Comparison of ENCODE assay signal across 8 cellular contexts in genomic region chr4:109730294-109731051, GRCh38. TPM values are rescaled to one million over a fixed set of nuclear protein-coding genes. Genes with fewer than 3 reads are reported as not detected.
DNase-seq lines count a peak whose midpoint lies in the region; ATAC-seq, FAIRE-seq and TF ChIP-seq lines count a peak whose summit lies in the region.

No MANE protein-coding gene starts in this region.

- H3K4me3 ChIP-seq in HEK293 (ENCODE audit: low read depth, low read length) = peak overlapping the region; percentile 57
- H3K4me3 ChIP-seq in LNCaP clone FGC (ENCODE audit: low read depth, low read length) = peak overlapping the region; percentile 77

- H3K36me3 ChIP-seq in HEK293 (ENCODE audit: control insufficient read depth in 2 of 2, insufficient read depth in 1 of 2, low read length in 2 of 2) = peaks cover 0 to 12% of the 10 kb centered on the region in 2 experiments; a peak in 1 of 3 replicates

- ATAC-seq in activated T-cell treated with anti-CD3 and anti-CD28 coated beads, Interleukin-2, amount 50 U/mL, for 4 hours = peak in 1 of 2 donors; percentile 26

- POLR2A ChIA-PET in HEK293 (lab: Yijun Ruan, JAX) = interaction anchor here (0.6 to 1.5 kb wide), 4 partner anchors 26 to 170 kb away, joined by 3 to 6 read pairs (median 4); partner anchors contain the start of genes CASP6 and MCUB
- POLR2A ChIA-PET in activated CD4-positive, alpha-beta memory T cell treated with anti-CD3 and anti-CD28 coated beads, Interleukin-2, amount 10 ng/mL, durations not matched to agents 7 days and 5 days (lab: Charles Lee) = interaction anchor here (0.6 to 2.2 kb wide), 9 partner anchors 13 to 297 kb away, joined by 3 to 9 read pairs (median 4); partner anchors contain the start of genes MCUB and SEC24B

- H3K9me3 ChIP-seq in HEK293 (ENCODE audit: control insufficient read depth, insufficient read depth, low read depth, low read length) = no peaks in the 10 kb centered on the region

- no peaks in the 10 kb centered on the region for H3K9me3 Mint-ChIP-seq in activated T-cell treated with anti-CD3 and anti-CD28 coated beads, Interleukin-2, amount 50 U/mL, for 4 hours
- no peaks in the 10 kb centered on the region for H3K9me3 Mint-ChIP-seq in activated CD4-positive, alpha-beta memory T cell treated with anti-CD3 and anti-CD28 coated beads, Interleukin-2, amount 10 ng/mL, durations not matched to agents 7 days and 5 days
- H3K9me3 Mint-ChIP-seq in nephron = no peaks in the 10 kb centered on the region

- FAIRE-seq in D721Med (lab: Jason Lieb, UNC) = no peak

- no peak for DNase-seq in activated T-cell treated with anti-CD3 and anti-CD28 coated beads, Interleukin-2, amount 50 U/mL, for 4 hours
- no peak for DNase-seq in activated T-cell treated with anti-CD3 and anti-CD28 coated beads, Interleukin-2, amount 50 U/mL, for 1 hour
- no peak for DNase-seq in LNCaP clone FGC (ENCODE audit: low read depth)
- DNase-seq in activated CD4-positive, alpha-beta memory T cell treated with anti-CD3 and anti-CD28 coated beads, Interleukin-2, amount 10 ng/mL, durations not matched to agents 7 days and 5 days = no peak
- peak; percentile 28 for DNase-seq in fibroblast of the conjunctiva (ENCODE audit: low read depth)
- DNase-seq in D721Med (ENCODE audit: insufficient read length, low spot score) = no peak

- peak overlapping the region; percentile 63 for H3K27ac Mint-ChIP-seq in activated CD4-positive, alpha-beta memory T cell treated with anti-CD3 and anti-CD28 coated beads, Interleukin-2, amount 10 ng/mL, durations not matched to agents 7 days and 5 days
- peak overlapping the region; percentile 65 to 86 (median 83) for H3K27ac Mint-ChIP-seq in nephron

- peak overlapping the region; percentile 84 for H3K4me3 Mint-ChIP-seq in activated T-cell treated with anti-CD3 and anti-CD28 coated beads, Interleukin-2, amount 50 U/mL, for 4 hours
- peak overlapping the region; percentile 78 for H3K4me3 Mint-ChIP-seq in activated CD4-positive, alpha-beta memory T cell treated with anti-CD3 and anti-CD28 coated beads, Interleukin-2, amount 10 ng/mL, durations not matched to agents 7 days and 5 days
- H3K4me3 Mint-ChIP-seq in nephron = peak overlapping the region; percentile 87 to 90 (median 89)

- H3K4me1 Mint-ChIP-seq in activated T-cell treated with anti-CD3 and anti-CD28 coated beads, Interleukin-2, amount 50 U/mL, for 4 hours (ENCODE audit: low read depth) = peaks cover 22% of the 10 kb centered on the region
- peaks cover 19% of the 10 kb centered on the region for H3K4me1 Mint-ChIP-seq in activated CD4-positive, alpha-beta memory T cell treated with anti-CD3 and anti-CD28 coated beads, Interleukin-2, amount 10 ng/mL, durations not matched to agents 7 days and 5 days
- H3K4me1 Mint-ChIP-seq in nephron = peaks cover 24% of the 10 kb centered on the region

- H3K36me3 Mint-ChIP-seq in activated T-cell treated with anti-CD3 and anti-CD28 coated beads, Interleukin-2, amount 50 U/mL, for 4 hours (ENCODE audit: insufficient read depth) = peaks cover 13% of the 10 kb centered on the region
- H3K36me3 Mint-ChIP-seq in activated CD4-positive, alpha-beta memory T cell treated with anti-CD3 and anti-CD28 coated beads, Interleukin-2, amount 10 ng/mL, durations not matched to agents 7 days and 5 days (ENCODE audit: low read depth) = peaks cover 4% of the 10 kb centered on the region
- peaks cover 17% of the 10 kb centered on the region for H3K36me3 Mint-ChIP-seq in nephron (ENCODE audit: low read depth)

- no peaks in the 10 kb centered on the region for H3K4me1 ChIP-seq in HEK293 (ENCODE audit: control insufficient read depth, insufficient read depth, low read length)

- no peaks in the 10 kb centered on the region for H3K27me3 Mint-ChIP-seq in activated T-cell treated with anti-CD3 and anti-CD28 coated beads, Interleukin-2, amount 50 U/mL, for 4 hours (ENCODE audit: low read depth)
- H3K27me3 Mint-ChIP-seq in activated CD4-positive, alpha-beta memory T cell treated with anti-CD3 and anti-CD28 coated beads, Interleukin-2, amount 10 ng/mL, durations not matched to agents 7 days and 5 days = peaks cover 3% of the 10 kb centered on the region
- H3K27me3 Mint-ChIP-seq in nephron (ENCODE audit: low read depth) = no peaks in the 10 kb centered on the region

- CTCF ChIA-PET in HEK293 (lab: Yijun Ruan, JAX) = interaction anchor here (0.5 kb wide), 1 partner anchor 32 kb away, joined by 5 read pairs; no protein-coding TSS in a partner anchor
- CTCF ChIA-PET in activated CD4-positive, alpha-beta memory T cell treated with anti-CD3 and anti-CD28 coated beads, Interleukin-2, amount 10 ng/mL, durations not matched to agents 7 days and 5 days (lab: Charles Lee) = interaction anchor here (0.7 to 2.2 kb wide), 4 partner anchors 27 to 297 kb away, joined by 3 to 9 read pairs (median 4); partner anchors contain the start of genes CASP6 and SEC24B

- H3K27ac ChIP-seq in HEK293 (ENCODE audit: extremely low read depth, low read depth, low read length) = no peak overlapping the region; the same call in 1 of the 2 replicates

- TF ChIP-seq CTCF in HEK293 (tag by site-specific recombination; IDR thresholded peaks at IDR 0.05) = no peak
- TF ChIP-seq CTCF in LNCaP clone FGC (IDR thresholded peaks at IDR 0.05; ENCODE audit: control insufficient read depth, extremely low read depth, insufficient read depth) = no peak
- no peak for TF ChIP-seq CTCF in nephron (IDR thresholded peaks at IDR 0.05; ENCODE audit: unreplicated experiment in 3 of 3)
- TF ChIP-seq CTCF in D721Med (IDR thresholded peaks at IDR 0.05; ENCODE audit: insufficient read depth, missing control alignments) = no peak

TF ChIP-seq in HEK293, 187 proteins besides CTCF, POLR2A, EP300 and RAD21 (continues in another document):
- TF ChIP-seq ZNF639 (tag by site-specific recombination; IDR thresholded peaks at IDR 0.05) (no peak), GLIS2 (tag by site-specific recombination; IDR thresholded peaks at IDR 0.05) (peak; percentile 43), ZNF600 (tag by site-specific recombination; IDR thresholded peaks at IDR 0.05) (peak; percentile 89), ZNF148 (tag by site-specific recombination; IDR thresholded peaks at IDR 0.05; ENCODE audit: borderline replicate concordance) (no peak), ZNF426 (tag by site-specific recombination; IDR thresholded peaks at IDR 0.05) (no peak), ZNF747 (tag by site-specific recombination; IDR thresholded peaks at IDR 0.05) (no peak), IKZF3 (tag by site-specific recombination; IDR thresholded peaks at IDR 0.05) (0 out of 2 replicates have a peak, but pooled peaks have one; percentile 39), ZNF184 (tag by site-specific recombination; IDR thresholded peaks at IDR 0.05) (no peak), ZEB2 (tag by site-specific recombination; IDR thresholded peaks at IDR 0.05) (peak; percentile 20; the same call in 1 of the 2 replicates), ZNF776 (tag by site-specific recombination; IDR thresholded peaks at IDR 0.05; ENCODE audit: borderline replicate concordance) (no peak), ZNF394 (tag by site-specific recombination; IDR thresholded peaks at IDR 0.05; ENCODE audit: borderline replicate concordance) (no peak), ZSCAN16 (tag by site-specific recombination; IDR thresholded peaks at IDR 0.05) (no peak), GFI1B (tag by site-specific recombination; IDR thresholded peaks at IDR 0.05) (no peak), ZNF2 (tag by site-specific recombination; IDR thresholded peaks at IDR 0.05) (peak; percentile 30; the same call in 1 of the 2 replicates), KLF7 (tag by site-specific recombination; IDR thresholded peaks at IDR 0.05; ENCODE audit: borderline replicate concordance) (no peak)

RNA-seq across cellular contexts. Expression of gene PLA2G12A, which starts 0.6 kb away (rescaled TPM):
- 10 to 100 TPM; 12.9 to 18.2 (median 18.2) TPM for total RNA-seq in activated T-cell treated with anti-CD3 and anti-CD28 coated beads, Interleukin-2, amount 50 U/mL, for 4 hours
- 10 to 100 TPM; 13.2 to 15.3 TPM for total RNA-seq in activated CD4-positive, alpha-beta memory T cell treated with anti-CD3 and anti-CD28 coated beads, Interleukin-2, amount 10 ng/mL, durations not matched to agents 7 days and 5 days

RNA-seq across cellular contexts. Expression of gene CASP6, which starts 27.2 kb away (rescaled TPM):
- 10 to 100 TPM; 10.1 to 14.1 (median 11.4) TPM for total RNA-seq in activated T-cell treated with anti-CD3 and anti-CD28 coated beads, Interleukin-2, amount 50 U/mL, for 4 hours
- total RNA-seq in activated CD4-positive, alpha-beta memory T cell treated with anti-CD3 and anti-CD28 coated beads, Interleukin-2, amount 10 ng/mL, durations not matched to agents 7 days and 5 days = 10 to 100 TPM; 30.5 to 32.4 TPM
